ENCODE assay signal across 8 cellular contexts in the genomic region with DNA sequence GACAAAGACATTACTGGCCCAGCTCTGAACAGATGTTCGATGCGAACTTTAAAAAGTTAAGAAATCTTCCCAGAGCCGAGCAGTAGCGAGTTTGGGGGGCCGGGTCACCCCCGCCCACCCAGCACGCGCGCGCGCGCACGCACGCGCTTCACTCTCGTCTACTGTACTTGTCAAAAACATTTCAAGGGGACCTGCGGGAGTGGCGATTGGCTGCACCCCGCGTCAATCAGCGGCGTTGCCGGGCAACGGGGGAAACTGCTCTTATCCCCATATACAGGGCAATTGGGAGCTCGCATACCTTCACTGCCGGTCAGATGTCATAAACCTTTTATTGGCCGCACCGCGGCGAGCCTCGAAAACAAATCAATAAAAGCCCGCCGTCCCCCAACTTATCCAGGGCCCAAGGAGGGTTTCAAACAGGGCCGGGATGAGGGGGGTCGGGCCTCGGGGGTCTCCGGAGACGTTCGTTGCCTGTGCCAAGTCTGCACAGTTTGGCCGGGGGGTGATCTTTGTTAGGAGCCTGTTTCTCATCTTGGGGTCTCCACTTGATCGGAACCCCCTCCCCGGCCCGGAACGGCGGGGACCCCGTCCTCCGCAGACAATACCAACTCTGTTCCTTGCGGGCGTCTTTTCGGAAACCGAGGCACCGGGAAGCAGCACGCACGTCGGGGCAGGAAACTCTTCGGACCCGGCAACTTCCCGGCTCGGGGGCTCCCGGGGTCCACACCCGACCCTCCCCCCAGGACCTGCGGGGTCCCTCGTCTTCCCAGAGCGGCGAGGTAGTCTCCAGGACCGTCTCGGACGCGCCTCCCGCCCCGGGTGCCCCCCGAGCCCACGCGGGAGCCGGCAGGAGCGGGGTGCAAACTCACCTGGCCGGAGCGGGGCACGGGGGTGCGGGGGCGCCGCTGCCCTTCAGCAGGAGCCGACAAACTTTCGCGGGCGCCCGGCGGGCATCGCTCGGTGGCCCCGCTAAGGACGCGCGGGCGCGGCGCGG. TPM values are rescaled to one million over a fixed set of nuclear protein-coding genes. Genes with fewer than 3 reads are reported as not detected.
DNase-seq lines count a peak whose midpoint lies in the region; ATAC-seq, FAIRE-seq and TF ChIP-seq lines count a peak whose summit lies in the region.

No MANE protein-coding gene starts in this region.

- peak overlapping the region; percentile 69 to 89 (median 86) for H3K4me3 ChIP-seq in keratinocyte (ENCODE audit: control insufficient read depth in 2 of 3, extremely low read depth in 1 of 3, insufficient read depth in 2 of 3, low read depth in 1 of 3, low read length in 3 of 3)

- no peaks in the 10 kb centered on the region for H4K20me1 ChIP-seq in keratinocyte (ENCODE audit: control insufficient read depth, extremely low read depth, insufficient read depth, low read length)

- peaks cover 0 to 4% of the 10 kb centered on the region in 2 experiments for H3K36me3 ChIP-seq in keratinocyte (ENCODE audit: control insufficient read depth in 2 of 2, extremely low read depth in 1 of 2, insufficient read depth in 2 of 2, low read length in 2 of 2)

- H3K27ac ChIP-seq in keratinocyte (ENCODE audit: control insufficient read depth, insufficient read depth, low read length) = peak overlapping the region; percentile 62

- peak overlapping the region; percentile 43 for H2AFZ ChIP-seq in keratinocyte (ENCODE audit: control insufficient read depth, low read length)

- peak; percentile 99 for DNase-seq in AG08395 (ENCODE audit: low spot score)
- DNase-seq in NCI-H345 treated with DMSO at 0.1 percent for 48 hours (lab: John Stamatoyannopoulos, UW; ENCODE audit: unreplicated experiment) = peak; percentile 81
- peak; percentile 100 for DNase-seq in activated CD4-positive, CD25-positive, alpha-beta regulatory T cell treated with anti-CD3 and anti-CD28 coated beads, Interleukin-2, amount 50 U/mL, for 72 hours
- DNase-seq in cerebellar nuclear complex (lab: John Stamatoyannopoulos, UW) = peak; percentile 78 to 89
- peak; percentile 85 for DNase-seq in keratinocyte (ENCODE audit: low read depth, low spot score)
- DNase-seq in stimulated activated CD4-positive, alpha-beta T cell treated with anti-CD3 and anti-CD28 coated beads, Interleukin-12 subunit alpha, Interleukin-12 subunit beta, amount 100 ng/mL, for 48 hours (ENCODE audit: low read depth in 2 of 3, low spot score in 1 of 3) = peak; percentile 96 to 98 (median 97)

- peak overlapping the region; percentile 96 for H3K4me2 ChIP-seq in keratinocyte (ENCODE audit: control insufficient read depth, extremely low read depth, insufficient read depth, low read depth, low read length)

- no peak for FAIRE-seq in keratinocyte (lab: Jason Lieb, UNC)

- H3K9me3 ChIP-seq in keratinocyte (ENCODE audit: control insufficient read depth, low read depth, low read length) = no peaks in the 10 kb centered on the region

- H3K9me1 ChIP-seq in keratinocyte (ENCODE audit: control insufficient read depth, extremely low read depth, insufficient read depth, low read length) = no peaks in the 10 kb centered on the region

- TF ChIP-seq CTCF in keratinocyte (optimal IDR thresholded peaks at IDR 0.05 in 1 of 3, IDR thresholded peaks at IDR 0.05 in 1 of 3, conservative IDR thresholded peaks at IDR 0.05 in 1 of 3; ENCODE audit: extremely low read depth in 1 of 3, insufficient read depth in 2 of 3, low read length in 3 of 3) = no peak

- H3K79me2 ChIP-seq in keratinocyte (ENCODE audit: control insufficient read depth, insufficient read depth, low read length) = peaks cover 2% of the 10 kb centered on the region

- no peaks in the 10 kb centered on the region for H3K27me3 ChIP-seq in keratinocyte (ENCODE audit: control insufficient read depth, extremely low read depth, insufficient read depth, low read length)

- H3K9ac ChIP-seq in keratinocyte (ENCODE audit: control insufficient read depth, extremely low read depth, insufficient read depth, low read length) = peak overlapping the region; percentile 83

- dilution Hi-C loops in keratinocyte (cut with MboI; ENCODE audit: extremely low pct_ligation_motif_present, low sequenced_read_pairs) = no loop called here

- ATAC-seq in GM19023 (IDR thresholded peaks at IDR 0.05; ENCODE audit: unreplicated experiment) (peak; percentile 82), HG03196 (IDR thresholded peaks at IDR 0.05; ENCODE audit: unreplicated experiment) (peak; percentile 80)

- H3K4me1 ChIP-seq in keratinocyte (ENCODE audit: control insufficient read depth, extremely low read depth, insufficient read depth, low read length) = peaks cover 13% of the 10 kb centered on the region

RNA-seq across cellular contexts. Expression of a gene that starts 0.7 kb away (rescaled TPM):
- 10.1 to 10.6 TPM (median 10.2 TPM) in 3 replicates for polyA plus RNA-seq in keratinocyte
- 5.7 TPM for polyA plus RNA-seq in keratinocyte (2011; ENCODE audit: low read depth)
- polyA plus RNA-seq in keratinocyte (2011; cell fraction: cytosol; rRNA removed) = 11.2 and 11.5 TPM in 2 replicates
- polyA plus RNA-seq in keratinocyte (2011; cell fraction: nucleus; rRNA removed) = 10.5 and 13.4 TPM in 2 replicates
- polyA plus RNA-seq in keratinocyte (2012; ENCODE audit: low replicate concordance) = 8.1 and 9.7 TPM in 2 replicates
- 27.5 to 28.6 TPM (median 28.3 TPM) in 3 replicates for polyA minus RNA-seq in keratinocyte
- 14.6 TPM for polyA minus RNA-seq in keratinocyte (2011; cell fraction: cytosol; rRNA and poly(A)+ RNA removed)
- polyA minus RNA-seq in keratinocyte (2011; cell fraction: nucleus; rRNA and poly(A)+ RNA removed) = 29.0 and 31.9 TPM in 2 replicates

Comparison
In these comparisons a context has a peak if more than half of its experiments do, and no peak if none do; other contexts are left out.
1. Peak in every context shown above with its lines: DNase-seq, ATAC-seq, H3K4me3 ChIP-seq and H3K27ac ChIP-seq.